ENCODE assay signal across 17 cellular contexts in genomic region chr7:117034851-117035462, GRCh38.
DNase-seq lines count a peak whose midpoint lies in the region; ATAC-seq, FAIRE-seq and TF ChIP-seq lines count a peak whose summit lies in the region.
"Had no signal": no experiment of that assay in that cellular context is flagged by ENCODE, and none has a peak within 500 bp of the region (broad histone marks: within the 10 kb centered on the region; RNA-seq: fewer than 3 reads in every experiment).

No MANE protein-coding gene starts in this region.

- H3K9ac ChIP-seq in K562 (ENCODE audit: insufficient read depth in 1 of 2, low read depth in 2 of 2, low read length in 2 of 2): no peak overlapping the region

- H3K4me3 ChIP-seq in AG10803 (ENCODE audit: low read length): no peak overlapping the region
- no peak overlapping the region for H3K4me3 ChIP-seq in LNCaP clone FGC (ENCODE audit: low read depth, low read length)
- no peak overlapping the region for H3K4me3 ChIP-seq in K562
- H3K4me3 ChIP-seq in effector memory CD4-positive, alpha-beta T cell (ENCODE audit: insufficient read depth, low read depth, low read length, poor library complexity, severe bottlenecking): no peak overlapping the region
- H3K4me3 ChIP-seq: MG63 had no signal

- 0 out of 2 replicates have a peak, but pooled peaks cover 4% of the 10 kb centered on the region for H4K20me1 ChIP-seq in K562 (replicated peaks; ENCODE audit: control insufficient read depth, insufficient read depth, low read length)

- TF ChIP-seq RAD21 in K562 (CRISPR knock-in tag; conservative IDR thresholded peaks at IDR 0.05 in 1 of 2, IDR thresholded peaks at IDR 0.05 in 1 of 2): no peak

- DNase-seq in AG10803 (ENCODE audit: low read depth): peak; percentile 47
- DNase-seq in LNCaP clone FGC (ENCODE audit: low read depth): peak; percentile 56
- no peak for DNase-seq in K562 (ENCODE audit: extremely low read depth in 1 of 4, low spot score in 3 of 4)
- peak; percentile 41 for DNase-seq in left kidney (ENCODE audit: low read depth, low spot score)
- DNase-seq in effector memory CD4-positive, alpha-beta T cell: no peak
- DNase-seq: activated CD4-positive, alpha-beta T cell treated with anti-CD3 and anti-CD28 coated beads, Interleukin-2, amount 50 U/mL, for 48 hours; MG63; NK-92 treated with Interleukin-12 subunit alpha and Interleukin-12 subunit beta, amount 100 ng/mL, for 24 hours; retina; SIG-M5; stimulated activated CD4-positive, alpha-beta T cell treated with anti-CD3 and anti-CD28 coated beads, Interleukin-2, amount 100 ng/mL, for 24 hours had no signal

- POLR2A ChIA-PET in K562 (lab: Yijun Ruan, JAX): interaction anchor here (0.6 to 2.8 kb wide), 5 partner anchors 8 to 18 kb away, joined by 3 to 14 read pairs (median 4); no protein-coding TSS in a partner anchor

- TF ChIP-seq CTCF in AG10803 (conservative IDR thresholded peaks at IDR 0.05; ENCODE audit: low read length) (no peak), LNCaP clone FGC (IDR thresholded peaks at IDR 0.05; ENCODE audit: control insufficient read depth, extremely low read depth, insufficient read depth) (no peak), K562 (IDR thresholded peaks at IDR 0.05 in 2 of 3, conservative IDR thresholded peaks at IDR 0.05 in 1 of 3; ENCODE audit: insufficient read depth in 2 of 3, low read depth in 1 of 3, low read length in 3 of 3) (no peak)

- TF ChIP-seq POLR2A in K562 (conservative IDR thresholded peaks at IDR 0.05): no peak

- ATAC-seq in K562 (no peak), GM18867 (IDR thresholded peaks at IDR 0.05; ENCODE audit: unreplicated experiment) (no peak), HG03159 (IDR thresholded peaks at IDR 0.05; ENCODE audit: unreplicated experiment) (no peak), GM19463 (IDR thresholded peaks at IDR 0.05; ENCODE audit: unreplicated experiment) (no peak)

- peaks cover 65% of the 10 kb centered on the region for H3K79me2 ChIP-seq in K562 (ENCODE audit: control insufficient read depth, insufficient read depth, low read length)

- intact Hi-C loops in K562 (cut with micrococcal nuclease): no loop called here

- FAIRE-seq in K562 (lab: Jason Lieb, UNC): no peak
- FAIRE-seq: astrocyte, GM12892, TTC549 had no signal

- no peak overlapping the region for H2AFZ ChIP-seq in K562 (ENCODE audit: low read depth, low read length)

- peaks cover 0 to 3% of the 10 kb centered on the region in 2 experiments; a peak in 2 of 5 replicates for H3K4me1 ChIP-seq in K562 (replicated peaks in 1 of 2; ENCODE audit: control insufficient read depth in 2 of 2, insufficient read depth in 2 of 2, low read length in 2 of 2)
- H3K4me1 ChIP-seq in effector memory CD4-positive, alpha-beta T cell (ENCODE audit: control insufficient read depth, insufficient read depth, low read length, poor library complexity, severe bottlenecking): no peaks in the 10 kb centered on the region

- no peaks in the 10 kb centered on the region for H3K9me3 ChIP-seq in K562 (replicated peaks; ENCODE audit: control insufficient read depth, insufficient read depth, low read depth, low read length)
- no peaks in the 10 kb centered on the region for H3K9me3 ChIP-seq in effector memory CD4-positive, alpha-beta T cell (ENCODE audit: control insufficient read depth, low read length)
- H3K9me3 ChIP-seq: MG63 had no signal

- no peaks in the 10 kb centered on the region for H3K27me3 ChIP-seq in K562 (ENCODE audit: control insufficient read depth in 2 of 2, insufficient read depth in 2 of 2, low read length in 2 of 2)
- no peaks in the 10 kb centered on the region for H3K27me3 ChIP-seq in effector memory CD4-positive, alpha-beta T cell (replicated peaks; ENCODE audit: control insufficient read depth, insufficient read depth, low read length, poor library complexity, severe bottlenecking)
- H3K27me3 ChIP-seq: MG63 had no signal

- no peak overlapping the region for H3K27ac ChIP-seq in K562 (ENCODE audit: extremely low read depth, low read depth, low read length)
- no peak overlapping the region for H3K27ac ChIP-seq in effector memory CD4-positive, alpha-beta T cell (ENCODE audit: insufficient read depth, low read length, poor library complexity, severe bottlenecking)

- no peak overlapping the region for H3K4me2 ChIP-seq in K562 (ENCODE audit: insufficient read depth, low read length)

- WGBS in K562 (ENCODE audit: insufficient coverage, low coverage, missing lambda C conversion rate): 60% methylated on average over 3 of the region's 3 CpGs

- H3K9me1 ChIP-seq in K562 (ENCODE audit: control insufficient read depth, insufficient read depth, low read length): no peaks in the 10 kb centered on the region

- in situ Hi-C loops in K562 (cut with MboI): no loop called here

- no peak for TF ChIP-seq EP300 in K562 (IDR thresholded peaks at IDR 0.05; ENCODE audit: low read length)

- H3K36me3 ChIP-seq in K562 (ENCODE audit: control insufficient read depth, insufficient read depth, low read length): peaks cover 24% of the 10 kb centered on the region; the same call in 2 of the 3 replicates
- H3K36me3 ChIP-seq in effector memory CD4-positive, alpha-beta T cell (ENCODE audit: control insufficient read depth, insufficient read depth, low read length): no peaks in the 10 kb centered on the region
- H3K36me3 ChIP-seq: MG63 had no signal

- BruUV-seq in K562 (replicated peaks; lab: Mats Ljungman, UMichigan): no TSS peak

- CTCF ChIA-PET in K562 (lab: Yijun Ruan, JAX; ENCODE audit: low intra/inter-chr PET ratio): no interaction called here

TF ChIP-seq in K562, 482 proteins besides CTCF, POLR2A, EP300 and RAD21:
- peak; percentile 75 for TF ChIP-seq CEBPB (tag; IDR thresholded peaks at IDR 0.05)
- TF ChIP-seq ID3 (CRISPR knock-in tag; IDR thresholded peaks at IDR 0.05): no peak
- no peak for TF ChIP-seq ID3 (tag; IDR thresholded peaks at IDR 0.05)
- no peak for TF ChIP-seq ZNF445 (CRISPR knock-in tag; IDR thresholded peaks at IDR 0.05; ENCODE audit: low read depth)
TF ChIP-seq in K562: peak in this region for 1.

Comparison
In these comparisons a context has a peak if more than half of its experiments do, and no peak if none do; other contexts are left out.
1. DNase-seq: peak in AG10803 (single experiment), LNCaP clone FGC (single experiment) and left kidney (single experiment); none in K562 (0 of 4) and effector memory CD4-positive, alpha-beta T cell (0 of 3).